ENCODE assay signal across 9 cellular contexts in the genomic region with DNA sequence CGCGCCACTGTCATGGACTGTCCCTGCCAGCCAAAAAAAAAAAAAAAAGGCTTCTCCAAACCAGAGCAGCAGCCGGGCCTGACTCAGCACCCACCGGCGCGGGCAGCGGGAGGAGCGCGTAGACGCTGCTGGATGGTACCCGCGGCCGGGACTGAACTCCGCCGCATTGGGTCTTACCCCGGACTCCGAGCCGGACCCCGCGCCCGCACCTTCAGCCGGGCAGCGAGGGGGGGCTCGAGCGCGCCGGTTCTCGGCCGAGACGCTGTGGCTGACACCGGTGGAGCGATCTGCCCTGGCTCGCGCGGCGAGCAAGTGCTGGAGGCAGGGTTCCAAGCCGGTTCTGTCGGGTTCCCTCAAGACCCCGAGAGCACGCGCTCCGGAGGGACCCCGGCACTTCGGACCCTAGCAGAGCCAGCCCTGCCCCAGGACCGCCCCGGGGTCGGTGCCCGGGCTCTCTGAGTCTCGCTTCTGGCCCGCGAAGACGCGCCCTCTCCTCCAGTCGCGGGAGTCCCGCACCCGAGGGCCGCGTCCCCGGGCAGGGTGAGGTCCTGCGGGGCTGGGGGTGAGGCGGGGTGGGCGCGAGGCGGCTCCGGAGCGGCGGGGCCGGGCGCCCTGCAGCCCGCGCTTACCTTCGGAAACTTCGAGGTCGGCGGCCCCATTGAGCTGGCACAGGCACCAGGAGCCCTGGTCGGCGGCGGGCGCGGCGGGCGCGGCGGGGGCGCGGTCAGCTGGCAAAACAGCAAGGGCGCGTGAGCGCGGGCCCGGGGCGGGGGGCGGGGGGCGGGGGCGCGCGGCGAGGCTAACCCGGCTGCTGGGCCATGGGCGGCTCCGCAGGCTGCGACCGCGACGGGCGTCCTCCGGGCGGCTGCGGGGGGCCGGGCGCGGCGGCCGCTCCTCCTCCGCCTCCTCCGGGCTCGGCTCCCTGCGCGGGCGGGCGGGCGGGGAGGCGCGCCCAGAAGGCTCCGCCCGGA. TPM values are rescaled to one million over a fixed set of nuclear protein-coding genes. Genes with fewer than 3 reads are reported as not detected.
DNase-seq lines count a peak whose midpoint lies in the region; ATAC-seq and TF ChIP-seq lines count a peak whose summit lies in the region.
"Had no signal": no experiment of that assay in that cellular context is flagged by ENCODE, and none has a peak within 500 bp of the region (broad histone marks: within the 10 kb centered on the region; RNA-seq: fewer than 3 reads in every experiment).

No MANE protein-coding gene starts in this region.

- peaks cover 0 to 5% (median 0%) of the 10 kb centered on the region in 8 donors for H3K9me3 Mint-ChIP-seq in CD4-positive, alpha-beta memory T cell

- DNase-seq in NCI-H1417 (lab: John Stamatoyannopoulos, UW) (peak in 2 of 3 experiments; percentile 44 to 53), NCI-H1417 treated with DMSO at 0.1 percent for 48 hours (lab: John Stamatoyannopoulos, UW) (no peak), adipocyte (ENCODE audit: low read depth) (peak; percentile 63), iPS DF 6.9 (ENCODE audit: low read depth, low spot score) (no peak), spleen (no peak), NCI-H524 (lab: John Stamatoyannopoulos, UW) (no peak)
- DNase-seq in CD4-positive, alpha-beta memory T cell = no peak
- DNase-seq: BE2C had no signal

- H3K4me3 ChIP-seq in adipocyte (ENCODE audit: low read length) (peak overlapping the region; percentile 73), iPS DF 6.9 (ENCODE audit: low read length) (peak overlapping the region; percentile 12; the same call in 1 of the 2 replicates), spleen (peak overlapping the region in 7 of 8 donors; percentile 16 to 61 (median 31))
- H3K4me3 ChIP-seq in CD4-positive, alpha-beta memory T cell (ENCODE audit: low read length in 2 of 2) = no peak overlapping the region

- H3K27me3 ChIP-seq in adipocyte (replicated peaks; ENCODE audit: control insufficient read depth, insufficient read depth, low read length) = peaks cover 12% of the 10 kb centered on the region
- peaks cover 44% of the 10 kb centered on the region for H3K27me3 ChIP-seq in iPS DF 6.9 (ENCODE audit: control insufficient read depth, insufficient read depth, low read length)
- H3K27me3 ChIP-seq in spleen (replicated peaks in 1 of 7) = peaks cover 8 to 82% (median 47%) of the 10 kb centered on the region in 7 donors
- peaks cover 15% of the 10 kb centered on the region for H3K27me3 ChIP-seq in CD4-positive, alpha-beta memory T cell (ENCODE audit: insufficient read depth, low read length)

- peaks cover 15% of the 10 kb centered on the region for H3K4me1 ChIP-seq in adipocyte (ENCODE audit: control insufficient read depth, insufficient read depth, low read length)
- H3K4me1 ChIP-seq in iPS DF 6.9 (ENCODE audit: control insufficient read depth, insufficient read depth, low read length) = no peaks in the 10 kb centered on the region; the same call in 1 of the 2 replicates
- peaks cover 6 to 19% (median 14%) of the 10 kb centered on the region in 6 donors for H3K4me1 ChIP-seq in spleen
- peaks cover 13% of the 10 kb centered on the region for H3K4me1 ChIP-seq in CD4-positive, alpha-beta memory T cell (ENCODE audit: insufficient read depth, low read length)
- H3K4me1 ChIP-seq: BE2C had no signal

- H3K9me3 ChIP-seq in adipocyte (ENCODE audit: control insufficient read depth, low read length) (peaks cover 4% of the 10 kb centered on the region), iPS DF 6.9 (ENCODE audit: control insufficient read depth, insufficient read depth, low read length) (no peaks in the 10 kb centered on the region), spleen (no peaks in the 10 kb centered on the region)
- no peaks in the 10 kb centered on the region for H3K9me3 ChIP-seq in CD4-positive, alpha-beta memory T cell (ENCODE audit: control insufficient read depth in 1 of 2, low read length in 2 of 2)
- H3K9me3 ChIP-seq: BE2C had no signal

- TF ChIP-seq POLR2A in spleen (IDR thresholded peaks at IDR 0.05) = no peak

- H3K9ac ChIP-seq in adipocyte (ENCODE audit: low read length) = no peak overlapping the region

- no peak for ATAC-seq in HG02642 (IDR thresholded peaks at IDR 0.05; ENCODE audit: poor library complexity, unreplicated experiment)

- no CpG with 5 or more reads among the region's 127 CpGs for WGBS in iPS DF 6.9 (ENCODE audit: insufficient coverage, insufficient read length)
- 1 to 5% (median 3%) methylated on average over 52 to 127 of the region's 127 CpGs for WGBS in spleen, 5 donors

- CTCF ChIA-PET in CD4-positive, alpha-beta memory T cell (lab: Charles Lee; ENCODE audit: partially characterized antibody) = no interaction called here

- H3K27me3 Mint-ChIP-seq in CD4-positive, alpha-beta memory T cell = peaks cover 37 to 52% of the 10 kb centered on the region in 2 donors

- intact Hi-C loops in spleen (cut with DNase I; ENCODE audit: low total_unique reads) = no loop called here
- intact Hi-C loops in CD4-positive, alpha-beta memory T cell (cut with micrococcal nuclease) = no loop called here

- H3K36me3 ChIP-seq in adipocyte (ENCODE audit: control insufficient read depth, insufficient read depth, low read length, severe bottlenecking) (no peaks in the 10 kb centered on the region), iPS DF 6.9 (ENCODE audit: control insufficient read depth, insufficient read depth, low read length) (no peaks in the 10 kb centered on the region), spleen (no peaks in the 10 kb centered on the region)
- H3K36me3 ChIP-seq in CD4-positive, alpha-beta memory T cell (ENCODE audit: insufficient read depth, low read length) = no peaks in the 10 kb centered on the region
- H3K36me3 ChIP-seq: BE2C had no signal

- POLR2A ChIA-PET in CD4-positive, alpha-beta memory T cell (lab: Charles Lee; ENCODE audit: partially characterized antibody) = no interaction called here

- no peaks in the 10 kb centered on the region for H3K36me3 Mint-ChIP-seq in CD4-positive, alpha-beta memory T cell

- H3K27ac ChIP-seq in iPS DF 6.9 (ENCODE audit: low read length) = no peak overlapping the region
- no peak overlapping the region for H3K27ac ChIP-seq in spleen
- no peak overlapping the region for H3K27ac ChIP-seq in CD4-positive, alpha-beta memory T cell (ENCODE audit: low read depth, low read length)

- H3K4me1 Mint-ChIP-seq in CD4-positive, alpha-beta memory T cell = peaks cover 6 to 27% (median 13%) of the 10 kb centered on the region in 4 donors

- no peak for TF ChIP-seq CTCF in spleen (IDR thresholded peaks at IDR 0.05 in 8 of 11, conservative IDR thresholded peaks at IDR 0.05 in 3 of 11)

- peak overlapping the region in 4 of 8 donors; percentile 39 to 71 (median 58) for H3K4me3 Mint-ChIP-seq in CD4-positive, alpha-beta memory T cell

- H3K27ac Mint-ChIP-seq in CD4-positive, alpha-beta memory T cell = no peak overlapping the region

RNA-seq across cellular contexts. Expression of a gene that starts 11.8 kb away (rescaled TPM):
- 10 to 100 TPM; 25.8 to 40.3 (median 34.0) TPM for total RNA-seq in spleen
- 10 to 100 TPM in 1 of 3 donors, 1 to 10 TPM in 2; 7.9 to 10.5 (median 9.0) TPM for polyA plus RNA-seq in spleen
- 10 to 100 TPM; 51.5 to 53.2 TPM for total RNA-seq in CD4-positive, alpha-beta memory T cell
- 10 to 100 TPM; 11.2 to 30.6 TPM for polyA plus RNA-seq in CD4-positive, alpha-beta memory T cell

Comparison
In these comparisons a context has a peak if more than half of its experiments do, and no peak if none do; other contexts are left out.
1. DNase-seq: peak in NCI-H1417 (2 of 3) and adipocyte (single experiment); none in NCI-H1417 treated with DMSO at 0.1 percent for 48 hours (single experiment), iPS DF 6.9 (single experiment), spleen (single experiment), NCI-H524 (0 of 2) and CD4-positive, alpha-beta memory T cell (0 of 5).
2. H3K4me3 ChIP-seq: peak in adipocyte (single experiment), iPS DF 6.9 (single experiment) and spleen (7 of 8); none in CD4-positive, alpha-beta memory T cell (0 of 2).